Comparison of ENCODE assay signal across 11 cellular contexts in the genomic region with DNA sequence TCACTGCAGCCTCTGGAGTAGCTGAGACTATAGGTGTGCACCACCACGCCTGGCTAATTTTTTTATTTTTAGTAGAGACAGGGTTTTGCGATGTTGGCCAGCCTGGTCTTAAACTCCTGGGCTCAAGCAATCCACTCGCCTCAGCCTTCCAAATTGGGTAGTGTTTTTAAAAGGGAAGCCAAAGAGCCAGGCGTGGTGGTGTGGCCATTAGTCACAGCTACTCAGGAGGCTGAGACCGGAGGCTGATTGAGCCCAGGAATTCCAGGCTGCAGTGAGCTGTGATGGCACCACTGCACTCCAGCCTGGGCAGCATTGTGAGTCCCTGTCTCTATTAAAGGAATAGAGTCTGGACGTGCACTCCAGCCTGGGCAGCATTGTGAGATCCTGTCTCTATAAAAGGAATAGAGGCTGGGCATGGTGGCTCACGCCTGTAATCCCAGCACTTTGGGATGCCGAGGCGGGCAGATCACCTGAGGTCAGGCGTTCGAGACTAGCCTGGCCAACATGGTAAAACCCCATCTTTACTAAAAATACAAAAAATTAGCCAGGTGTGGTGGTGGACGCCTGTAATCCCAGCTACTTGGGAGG. TPM values are rescaled to one million over a fixed set of nuclear protein-coding genes. Genes with fewer than 3 reads are reported as not detected.
"Had no signal": no experiment of that assay in that cellular context is flagged by ENCODE, and none has a peak within 500 bp of the region (broad histone marks: within the 10 kb centered on the region; RNA-seq: fewer than 3 reads in every experiment).

No MANE protein-coding gene starts in this region.

RNA-seq across cellular contexts. Expression of a gene that starts 2.5 kb away (rescaled TPM):
- total RNA-seq: activated naive CD4-positive, alpha-beta T cell treated with anti-CD3 and anti-CD28 coated beads for 36 hours; activated T-helper 1 cell treated with anti-CD3 and anti-CD28 coated beads, Interleukin-12 subunit alpha, Interleukin-12 subunit beta, Interleukin-2, Interleukin-4 antibody, amounts not matched to agents 30 ng/mL and 10 ng/mL and 1 ng/mL, durations not matched to agents 14 hours and 24 hours and 36 hours; activated T-helper 2 cell treated with anti-CD3 and anti-CD28 coated beads, Interferon-gamma antibody, Interleukin-2, Interleukin-4, amounts not matched to agents 10 μg/mL and 5 μg/mL and 100 μg/mL, durations not matched to agents 14 hours and 24 hours and 36 hours; chondrocyte; endothelial cell of umbilical vein; fibroblast of lung; fibroblast of villous mesenchyme; glomerular endothelial cell had no signal
- polyA plus RNA-seq: endothelial cell of umbilical vein, fibroblast of lung had no signal

RNA-seq across cellular contexts. Expression of a gene that starts 13.9 kb away (rescaled TPM):
- total RNA-seq: activated naive CD4-positive, alpha-beta T cell treated with anti-CD3 and anti-CD28 coated beads for 36 hours; activated T-helper 1 cell treated with anti-CD3 and anti-CD28 coated beads, Interleukin-12 subunit alpha, Interleukin-12 subunit beta, Interleukin-2, Interleukin-4 antibody, amounts not matched to agents 30 ng/mL and 10 ng/mL and 1 ng/mL, durations not matched to agents 14 hours and 24 hours and 36 hours; activated T-helper 2 cell treated with anti-CD3 and anti-CD28 coated beads, Interferon-gamma antibody, Interleukin-2, Interleukin-4, amounts not matched to agents 10 μg/mL and 5 μg/mL and 100 μg/mL, durations not matched to agents 14 hours and 24 hours and 36 hours; dermis microvascular lymphatic vessel endothelial cell had no signal
- polyA plus RNA-seq: aorta, endothelial cell of umbilical vein, esophagus, fibroblast of lung had no signal
